ENCODE assay signal across 1 cellular context in the genomic region with DNA sequence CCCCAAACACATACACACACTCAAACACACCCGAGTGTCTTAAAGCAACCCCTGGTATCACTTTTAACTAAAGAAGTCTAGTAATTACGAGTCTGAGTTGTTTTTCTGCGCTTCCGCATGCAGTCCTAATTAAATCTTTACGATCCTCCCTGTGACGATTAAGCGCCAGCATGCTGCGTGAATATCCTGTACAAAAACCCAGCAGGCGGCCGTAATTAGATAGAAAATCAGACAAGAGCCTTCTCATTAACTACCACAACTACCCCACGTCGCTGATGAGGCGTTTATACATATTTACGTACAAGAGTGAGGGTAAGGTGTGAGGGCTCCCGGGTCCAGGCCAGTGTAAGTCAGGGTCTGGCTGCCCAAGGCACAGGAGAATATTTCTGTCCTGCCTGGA.
TF ChIP-seq lines count a peak whose summit lies in the region.

No MANE protein-coding gene starts in this region.

TF ChIP-seq in WTC11, 78 proteins besides CTCF, POLR2A, EP300 and RAD21 (continued from another document):
- TF ChIP-seq, protein P1, sequence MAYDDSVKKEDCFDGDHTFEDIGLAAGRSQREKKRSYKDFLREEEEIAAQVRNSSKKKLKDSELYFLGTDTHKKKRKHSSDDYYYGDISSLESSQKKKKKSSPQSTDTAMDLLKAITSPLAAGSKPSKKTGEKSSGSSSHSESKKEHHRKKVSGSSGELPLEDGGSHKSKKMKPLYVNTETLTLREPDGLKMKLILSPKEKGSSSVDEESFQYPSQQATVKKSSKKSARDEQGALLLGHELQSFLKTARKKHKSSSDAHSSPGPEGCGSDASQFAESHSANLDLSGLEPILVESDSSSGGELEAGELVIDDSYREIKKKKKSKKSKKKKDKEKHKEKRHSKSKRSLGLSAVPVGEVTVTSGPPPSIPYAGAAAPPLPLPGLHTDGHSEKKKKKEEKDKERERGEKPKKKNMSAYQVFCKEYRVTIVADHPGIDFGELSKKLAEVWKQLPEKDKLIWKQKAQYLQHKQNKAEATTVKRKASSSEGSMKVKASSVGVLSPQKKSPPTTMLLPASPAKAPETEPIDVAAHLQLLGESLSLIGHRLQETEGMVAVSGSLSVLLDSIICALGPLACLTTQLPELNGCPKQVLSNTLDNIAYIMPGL (CRISPR knock-in tag; IDR thresholded peaks at IDR 0.05), result no peak
- TF ChIP-seq EMX1 (CRISPR knock-in tag; IDR thresholded peaks at IDR 0.05) (no peak), GABPB1 (CRISPR knock-in tag; IDR thresholded peaks at IDR 0.05) (no peak), SP1 (CRISPR knock-in tag; conservative IDR thresholded peaks at IDR 0.05) (no peak), ZNF396 (CRISPR knock-in tag; IDR thresholded peaks at IDR 0.05; ENCODE audit: borderline replicate concordance) (no peak), SMAD3 (CRISPR knock-in tag; IDR thresholded peaks at IDR 0.05; ENCODE audit: borderline replicate concordance) (no peak), ZNF232 (CRISPR knock-in tag; IDR thresholded peaks at IDR 0.05) (no peak), USF2 (CRISPR knock-in tag; IDR thresholded peaks at IDR 0.05) (no peak), ZSCAN18 (CRISPR knock-in tag; IDR thresholded peaks at IDR 0.05) (no peak), ETV6 (CRISPR knock-in tag; IDR thresholded peaks at IDR 0.05) (no peak), GRHL2 (CRISPR knock-in tag; IDR thresholded peaks at IDR 0.05; ENCODE audit: insufficient replicate concordance, severe bottlenecking) (no peak)
